ENCODE assay signal across 1 cellular context in genomic region chr10:1233031-1233430, GRCh38.
TF ChIP-seq lines count a peak whose summit lies in the region.

No MANE protein-coding gene starts in this region.

TF ChIP-seq in WTC11, 78 proteins besides CTCF, POLR2A, EP300 and RAD21 (continued from another document):
- TF ChIP-seq ZNF425 (CRISPR knock-in tag; conservative IDR thresholded peaks at IDR 0.05) (no peak), HMGA2 (CRISPR knock-in tag; IDR thresholded peaks at IDR 0.05) (no peak), NR1H2 (CRISPR knock-in tag; IDR thresholded peaks at IDR 0.05) (no peak), ZNF396 (CRISPR knock-in tag; IDR thresholded peaks at IDR 0.05; ENCODE audit: borderline replicate concordance) (no peak), NR3C1 (CRISPR knock-in tag; conservative IDR thresholded peaks at IDR 0.05; ENCODE audit: low read depth) (no peak), SOX15 (CRISPR knock-in tag; IDR thresholded peaks at IDR 0.05) (no peak), ZNF219 (CRISPR knock-in tag; IDR thresholded peaks at IDR 0.05; ENCODE audit: borderline replicate concordance) (no peak), CREB1 (CRISPR knock-in tag; IDR thresholded peaks at IDR 0.05) (no peak), JAZF1 (CRISPR knock-in tag; IDR thresholded peaks at IDR 0.05) (no peak), E2F1 (CRISPR knock-in tag; IDR thresholded peaks at IDR 0.05) (no peak), TEAD4 (CRISPR knock-in tag; IDR thresholded peaks at IDR 0.05) (no peak), SMAD4 (CRISPR knock-in tag; IDR thresholded peaks at IDR 0.05) (no peak), ETV6 (CRISPR knock-in tag; IDR thresholded peaks at IDR 0.05) (no peak)
